In genomic region chr3:194158942-194159439, GRCh38 we compare ENCODE assay signal across 21 cellular contexts. TPM values are rescaled to one million over a fixed set of nuclear protein-coding genes. Genes with fewer than 3 reads are reported as not detected.
DNase-seq lines count a peak whose midpoint lies in the region; FAIRE-seq and TF ChIP-seq lines count a peak whose summit lies in the region.
"Had no signal": no experiment of that assay in that cellular context is flagged by ENCODE, and none has a peak within 500 bp of the region (broad histone marks: within the 10 kb centered on the region; RNA-seq: fewer than 3 reads in every experiment).

No MANE protein-coding gene starts in this region.

- H4K91ac ChIP-seq in H1 (replicated peaks; ENCODE audit: insufficient read length, low read length) = no peak overlapping the region

- no peak overlapping the region for H4K5ac ChIP-seq in H1 (ENCODE audit: insufficient read length, low read depth, low read length)

- no peak for TF ChIP-seq EP300 in H1 (IDR thresholded peaks at IDR 0.05; ENCODE audit: borderline replicate concordance in 1 of 2, low read depth in 2 of 2, low read length in 2 of 2)

- no peak overlapping the region for H3K56ac ChIP-seq in H1 (replicated peaks; ENCODE audit: insufficient read length, low read depth, low read length)

- H3K23me2 ChIP-seq in H1 (ENCODE audit: low read depth, low read length) = no peaks in the 10 kb centered on the region; the same call in 1 of the 2 replicates

- no peak overlapping the region for H2BK120ac ChIP-seq in H1 (replicated peaks; ENCODE audit: low read depth, low read length)

- no peaks in the 10 kb centered on the region for H4K20me1 ChIP-seq in H1 (replicated peaks in 1 of 2; ENCODE audit: control insufficient read depth in 1 of 2, insufficient read depth in 2 of 2, low read length in 2 of 2)

- no peak for TF ChIP-seq RAD21 in H1 (IDR thresholded peaks at IDR 0.05 in 1 of 2, conservative IDR thresholded peaks at IDR 0.05 in 1 of 2; ENCODE audit: low read depth in 2 of 2, low read length in 2 of 2)

- no peak overlapping the region for H3K4me3 ChIP-seq in H1 (ENCODE audit: extremely low read depth in 1 of 4, insufficient read depth in 2 of 4, low read depth in 3 of 4, low read length in 4 of 4)
- H3K4me3 ChIP-seq in prostate gland = no peak overlapping the region
- H3K4me3 ChIP-seq in adrenal gland = no peak overlapping the region
- H3K4me3 ChIP-seq: gastroesophageal sphincter had no signal

- no peak overlapping the region for H3K9ac ChIP-seq in H1 (replicated peaks in 1 of 4; ENCODE audit: extremely low read depth in 1 of 4, low read depth in 3 of 4, low read length in 3 of 4)

- no peak overlapping the region for H3K14ac ChIP-seq in H1 (ENCODE audit: insufficient read length)

- no peak overlapping the region for H3K4ac ChIP-seq in H1 (replicated peaks; ENCODE audit: insufficient read length, low read depth, low read length)

- TF ChIP-seq CTCF in H1 (IDR thresholded peaks at IDR 0.05; ENCODE audit: control extremely low read depth in 1 of 3, insufficient read depth in 1 of 3, low read depth in 1 of 3, low read length in 3 of 3) (no peak), prostate gland (IDR thresholded peaks at IDR 0.05) (no peak), adrenal gland (IDR thresholded peaks at IDR 0.05) (no peak)

- WGBS in H1 (ENCODE audit: extremely low coverage in 1 of 2, insufficient coverage in 1 of 2, insufficient read length in 1 of 2, insufficient replicate concordance in 2 of 2, low coverage in 1 of 2, low lambda C conversion rate in 2 of 2, missing lambda C conversion rate in 1 of 2), 2 experiments = 94% methylated on average over 3 of the region's 3 CpGs; no CpG with 5 or more reads in 1 of the 2 experiments
- WGBS in prostate gland = 55% methylated on average over 3 of the region's 3 CpGs
- WGBS in adrenal gland, 4 donors = 67 to 100% (median 71%) methylated on average over 1 to 3 of the region's 3 CpGs

- H3K27ac ChIP-seq in H1 (ENCODE audit: low read depth, low read length) = no peak overlapping the region
- peak overlapping the region; percentile 69 to 73 for H3K27ac ChIP-seq in prostate gland
- H3K27ac ChIP-seq in adrenal gland = no peak overlapping the region
- H3K27ac ChIP-seq: gastroesophageal sphincter had no signal

- FAIRE-seq in H1 (lab: Jason Lieb, UNC) = no peak
- FAIRE-seq: H54 had no signal

- H3K36me3 Mint-ChIP-seq in activated T-helper 1 cell treated with anti-CD3 and anti-CD28 coated beads, Interleukin-12 subunit alpha, Interleukin-12 subunit beta, Interleukin-2, Interleukin-4 antibody, amounts not matched to agents 30 ng/mL and 10 ng/mL and 1 ng/mL, durations not matched to agents 14 hours and 24 hours and 36 hours (ENCODE audit: low read depth) = no peaks in the 10 kb centered on the region
- H3K36me3 Mint-ChIP-seq: activated naive CD8-positive, alpha-beta T cell treated with anti-CD3 and anti-CD28 coated beads, Interleukin-2, amount 10 ng/mL, durations not matched to agents 7 days and 5 days had no signal

- CTCF ChIA-PET in H1 (lab: Charles Lee; ENCODE audit: partially characterized antibody) = interaction anchor here (1.0 to 5.0 kb wide), 7 partner anchors 9 to 378 kb away, joined by 3 to 24 read pairs (median 5); no protein-coding TSS in a partner anchor
- CTCF ChIA-PET in HEK293T (lab: Yijun Ruan, JAX) = interaction anchor here (0.5 to 0.7 kb wide), 2 partner anchors 9 to 66 kb away, joined by 3 read pairs; no protein-coding TSS in a partner anchor

- no peak overlapping the region for H2BK15ac ChIP-seq in H1 (ENCODE audit: low read length)

- H2BK20ac ChIP-seq in H1 (ENCODE audit: low read length) = no peak overlapping the region

- H2AK5ac ChIP-seq in H1 (ENCODE audit: low read depth, low read length) = no peak overlapping the region

- no peak overlapping the region for H3K4me3 Mint-ChIP-seq in activated T-helper 1 cell treated with anti-CD3 and anti-CD28 coated beads, Interleukin-12 subunit alpha, Interleukin-12 subunit beta, Interleukin-2, Interleukin-4 antibody, amounts not matched to agents 30 ng/mL and 10 ng/mL and 1 ng/mL, durations not matched to agents 14 hours and 24 hours and 36 hours
- H3K4me3 Mint-ChIP-seq: activated B cell treated with CpG ODN at 0.5 μM for 24 hours; activated naive CD8-positive, alpha-beta T cell treated with anti-CD3 and anti-CD28 coated beads, Interleukin-2, amount 10 ng/mL, durations not matched to agents 7 days and 5 days; central memory CD8-positive, alpha-beta T cell; endodermal cell; IgD-negative memory B cell had no signal

- no peak overlapping the region for H2AFZ ChIP-seq in H1 (ENCODE audit: low read length)

- peaks cover 13% of the 10 kb centered on the region for H3K9me3 Mint-ChIP-seq in activated T-helper 1 cell treated with anti-CD3 and anti-CD28 coated beads, Interleukin-12 subunit alpha, Interleukin-12 subunit beta, Interleukin-2, Interleukin-4 antibody, amounts not matched to agents 30 ng/mL and 10 ng/mL and 1 ng/mL, durations not matched to agents 14 hours and 24 hours and 36 hours
- H3K9me3 Mint-ChIP-seq: central memory CD8-positive, alpha-beta T cell had no signal

- no peak overlapping the region for H2BK12ac ChIP-seq in H1 (ENCODE audit: low read depth, low read length)

- no peak overlapping the region for H3K27ac Mint-ChIP-seq in activated T-helper 1 cell treated with anti-CD3 and anti-CD28 coated beads, Interleukin-12 subunit alpha, Interleukin-12 subunit beta, Interleukin-2, Interleukin-4 antibody, amounts not matched to agents 30 ng/mL and 10 ng/mL and 1 ng/mL, durations not matched to agents 14 hours and 24 hours and 36 hours
- H3K27ac Mint-ChIP-seq: activated B cell treated with CpG ODN at 0.5 μM for 24 hours; activated naive CD8-positive, alpha-beta T cell treated with anti-CD3 and anti-CD28 coated beads, Interleukin-2, amount 10 ng/mL, durations not matched to agents 7 days and 5 days; endodermal cell; IgD-negative memory B cell had no signal

- no peaks in the 10 kb centered on the region for H3K36me3 ChIP-seq in H1 (ENCODE audit: control insufficient read depth in 2 of 4, insufficient read depth in 4 of 4, low read length in 3 of 4)
- H3K36me3 ChIP-seq in prostate gland = no peaks in the 10 kb centered on the region
- no peaks in the 10 kb centered on the region for H3K36me3 ChIP-seq in adrenal gland (replicated peaks in 1 of 2)
- H3K36me3 ChIP-seq: gastroesophageal sphincter had no signal

- no peak overlapping the region for H4K8ac ChIP-seq in H1 (ENCODE audit: extremely low read depth, insufficient read depth, low read length)

- peaks cover 0 to 6% (median 2%) of the 10 kb centered on the region in 4 experiments; a peak in 5 of 7 replicates for H3K4me1 ChIP-seq in H1 (replicated peaks in 1 of 4; ENCODE audit: control insufficient read depth in 3 of 4, insufficient read depth in 4 of 4, low read length in 3 of 4)
- H3K4me1 ChIP-seq in prostate gland (replicated peaks) = peaks cover 20% of the 10 kb centered on the region
- H3K4me1 ChIP-seq in adrenal gland (replicated peaks in 1 of 2) = no peaks in the 10 kb centered on the region
- H3K4me1 ChIP-seq: gastroesophageal sphincter had no signal

- no peaks in the 10 kb centered on the region for H3K79me1 ChIP-seq in H1 (ENCODE audit: low read depth, low read length)

- no peak overlapping the region for H3K18ac ChIP-seq in H1 (ENCODE audit: extremely low read depth, low read length)

- H3K4me2 ChIP-seq in H1 (ENCODE audit: insufficient read depth in 1 of 2, low read depth in 2 of 2, low read length in 2 of 2) = no peak overlapping the region

- DNase-seq in Daoy (ENCODE audit: low read depth) (peak; percentile 35), NCI-H2029 treated with DMSO at 0.1 percent for 48 hours (lab: John Stamatoyannopoulos, UW) (peak; percentile 95), H1 (ENCODE audit: low read depth in 1 of 2, low spot score in 2 of 2) (no peak), prostate gland (ENCODE audit: low spot score) (peak; percentile 43), HEK293T (ENCODE audit: extremely low spot score) (no peak), adrenal gland (no peak), activated T-cell treated with anti-CD3 and anti-CD28 coated beads for 4 hours (no peak)
- no peak for DNase-seq in activated T-helper 1 cell treated with anti-CD3 and anti-CD28 coated beads, Interleukin-12 subunit alpha, Interleukin-12 subunit beta, Interleukin-2, Interleukin-4 antibody, amounts not matched to agents 30 ng/mL and 10 ng/mL and 1 ng/mL, durations not matched to agents 14 hours and 24 hours and 36 hours (ENCODE audit: low spot score)
- DNase-seq: activated B cell treated with CpG ODN at 0.5 μM for 24 hours; activated CD8-positive, alpha-beta memory T cell treated with anti-CD3 and anti-CD28 coated beads, Interleukin-2, amount 50 U/mL, for 4 hours; activated naive CD8-positive, alpha-beta T cell treated with anti-CD3 and anti-CD28 coated beads, Interleukin-2, amount 10 ng/mL, durations not matched to agents 7 days and 5 days; endodermal cell; NCI-H1105 treated with DMSO at 0.1 percent for 48 hours; NCI-H446; occipital lobe; stimulated activated naive CD4-positive, alpha-beta T cell; T-helper 1 cell had no signal

- peaks cover 45% of the 10 kb centered on the region for H3K27me3 Mint-ChIP-seq in activated T-helper 1 cell treated with anti-CD3 and anti-CD28 coated beads, Interleukin-12 subunit alpha, Interleukin-12 subunit beta, Interleukin-2, Interleukin-4 antibody, amounts not matched to agents 30 ng/mL and 10 ng/mL and 1 ng/mL, durations not matched to agents 14 hours and 24 hours and 36 hours (ENCODE audit: insufficient read depth)

- peaks cover 4 to 6% of the 10 kb centered on the region in 2 experiments; a peak in 3 of 4 replicates for H3K9me3 ChIP-seq in H1 (ENCODE audit: insufficient read depth in 2 of 2, low read depth in 1 of 2, low read length in 1 of 2)
- H3K9me3 ChIP-seq in prostate gland = no peaks in the 10 kb centered on the region
- H3K9me3 ChIP-seq in adrenal gland (replicated peaks in 1 of 3) = peaks cover 0 to 5% (median 0%) of the 10 kb centered on the region in 3 donors

- intact Hi-C loops in prostate gland (cut with DNase I) = no loop called here
- intact Hi-C loops in adrenal gland (cut with DNase I) = no loop called here
- intact Hi-C loops in activated T-helper 1 cell treated with anti-CD3 and anti-CD28 coated beads, Interleukin-12 subunit alpha, Interleukin-12 subunit beta, Interleukin-2, Interleukin-4 antibody, amounts not matched to agents 30 ng/mL and 10 ng/mL and 1 ng/mL, durations not matched to agents 14 hours and 24 hours and 36 hours (cut with micrococcal nuclease) = no loop called here

- TF ChIP-seq POLR2A in H1 (IDR thresholded peaks at IDR 0.05; ENCODE audit: control extremely low read depth in 1 of 2, low read depth in 2 of 2, low read length in 2 of 2) = peak in 1 of 2 experiments; percentile 52; a peak in 1 of 3 replicates
- TF ChIP-seq POLR2A in prostate gland (IDR thresholded peaks at IDR 0.05) = peak; percentile 18
- TF ChIP-seq POLR2A in adrenal gland (IDR thresholded peaks at IDR 0.05) = no peak

- no peak overlapping the region for H3K23ac ChIP-seq in H1 (ENCODE audit: insufficient read length)

- no peaks in the 10 kb centered on the region for H3K79me2 ChIP-seq in H1 (ENCODE audit: control insufficient read depth in 1 of 2, insufficient read depth in 2 of 2, low read length in 2 of 2)

- H3K4me1 Mint-ChIP-seq in activated T-helper 1 cell treated with anti-CD3 and anti-CD28 coated beads, Interleukin-12 subunit alpha, Interleukin-12 subunit beta, Interleukin-2, Interleukin-4 antibody, amounts not matched to agents 30 ng/mL and 10 ng/mL and 1 ng/mL, durations not matched to agents 14 hours and 24 hours and 36 hours (ENCODE audit: low read depth) = no peaks in the 10 kb centered on the region
- H3K4me1 Mint-ChIP-seq: activated B cell treated with CpG ODN at 0.5 μM for 24 hours; activated naive CD8-positive, alpha-beta T cell treated with anti-CD3 and anti-CD28 coated beads, Interleukin-2, amount 10 ng/mL, durations not matched to agents 7 days and 5 days; central memory CD8-positive, alpha-beta T cell had no signal

- no peak overlapping the region for H2BK5ac ChIP-seq in H1 (ENCODE audit: low read depth, low read length)

- POLR2A ChIA-PET in H1 (lab: Charles Lee; ENCODE audit: partially characterized antibody) (interaction anchor here (1.8 kb wide), 1 partner anchor 18 kb away, joined by 4 read pairs; no protein-coding TSS in a partner anchor), HEK293T (lab: Yijun Ruan, JAX) (no interaction called here)

- H3K27me3 ChIP-seq in H1 (replicated peaks in 1 of 4; ENCODE audit: control insufficient read depth in 3 of 4, extremely low read depth in 1 of 4, insufficient read depth in 3 of 4, low read length in 3 of 4) (peaks cover 0 to 1% (median 0%) of the 10 kb centered on the region in 4 experiments; a peak in 1 of 7 replicates), prostate gland (replicated peaks; ENCODE audit: insufficient read depth) (no peaks in the 10 kb centered on the region), adrenal gland (no peaks in the 10 kb centered on the region)
- H3K27me3 ChIP-seq: gastroesophageal sphincter had no signal

RNA-seq across cellular contexts. Expression of gene HES1, which starts 23.0 kb away (rescaled TPM):
- 88.3 and 97.8 TPM in 2 replicates for total RNA-seq in Daoy (2014; rRNA removed; shearing (Covaris generic))
- 12.2 and 12.9 TPM in 2 replicates for total RNA-seq in H1 (2021; fragmentation: NEBNext Ultra II Directional; extraction: Animal tissue kit (Norgen Biotek cat#: 25700))
- polyA plus RNA-seq in H1 (2011; rRNA removed) = 7.9 and 9.9 TPM in 2 replicates
- 8.8 TPM for polyA plus RNA-seq in H1 (2011; cell fraction: cytosol; rRNA removed)
- 12.0 TPM for polyA plus RNA-seq in H1 (2011; cell fraction: nucleus; rRNA removed)
- 9.3 to 13.8 TPM (median 11.0 TPM) in 4 replicates for polyA plus RNA-seq in H1 (2012, experiment 1 of 2)
- polyA plus RNA-seq in H1 (2012, experiment 2 of 2) = 14.2 TPM
- 16.5 TPM for polyA plus RNA-seq in H1 (2013, experiment 1 of 2)
- polyA plus RNA-seq in H1 (2013, experiment 2 of 2) = 15.9 TPM
- 4.8 and 5.7 TPM in 2 replicates for polyA minus RNA-seq in H1 (2011; rRNA and poly(A)+ RNA removed)
- 17.6 TPM for polyA minus RNA-seq in H1 (2011; cell fraction: cytosol; rRNA and poly(A)+ RNA removed)
- 18.8 TPM for polyA minus RNA-seq in H1 (2011; cell fraction: nucleus; rRNA and poly(A)+ RNA removed)
- total RNA-seq in prostate gland = 100 to 1,000 TPM in 1 of 2 donors, 10 to 100 TPM in 1; 92.4 to 174 TPM
- 10 to 100 TPM; 22.8 to 59.3 (median 38.8) TPM for total RNA-seq in adrenal gland
- polyA plus RNA-seq in adrenal gland = 10 to 100 TPM; 14.3 to 34.3 (median 34.2) TPM
- 2.5 and 2.6 TPM in 2 replicates for total RNA-seq in activated T-helper 1 cell treated with anti-CD3 and anti-CD28 coated beads, Interleukin-12 subunit alpha, Interleukin-12 subunit beta, Interleukin-2, Interleukin-4 antibody, amounts not matched to agents 30 ng/mL and 10 ng/mL and 1 ng/mL, durations not matched to agents 14 hours and 24 hours and 36 hours
- total RNA-seq: activated naive CD8-positive, alpha-beta T cell treated with anti-CD3 and anti-CD28 coated beads, Interleukin-2, amount 10 ng/mL, durations not matched to agents 7 days and 5 days had no signal

Comparison
In these comparisons a context has a peak if more than half of its experiments do, and no peak if none do; other contexts are left out.
1. DNase-seq: peak in Daoy (single experiment), NCI-H2029 treated with DMSO at 0.1 percent for 48 hours (single experiment) and prostate gland (single experiment); none in H1 (0 of 2), HEK293T (single experiment), adrenal gland (0 of 7), activated T-helper 1 cell treated with anti-CD3 and anti-CD28 coated beads, Interleukin-12 subunit alpha, Interleukin-12 subunit beta, Interleukin-2, Interleukin-4 antibody, amounts not matched to agents 30 ng/mL and 10 ng/mL and 1 ng/mL, durations not matched to agents 14 hours and 24 hours and 36 hours (single experiment) and activated T-cell treated with anti-CD3 and anti-CD28 coated beads for 4 hours (single experiment).
2. H3K27ac ChIP-seq: peak in prostate gland (2 of 2); none in H1 (single experiment) and adrenal gland (0 of 5).